Comparison of ENCODE assay signal across 8 cellular contexts in the genomic region with DNA sequence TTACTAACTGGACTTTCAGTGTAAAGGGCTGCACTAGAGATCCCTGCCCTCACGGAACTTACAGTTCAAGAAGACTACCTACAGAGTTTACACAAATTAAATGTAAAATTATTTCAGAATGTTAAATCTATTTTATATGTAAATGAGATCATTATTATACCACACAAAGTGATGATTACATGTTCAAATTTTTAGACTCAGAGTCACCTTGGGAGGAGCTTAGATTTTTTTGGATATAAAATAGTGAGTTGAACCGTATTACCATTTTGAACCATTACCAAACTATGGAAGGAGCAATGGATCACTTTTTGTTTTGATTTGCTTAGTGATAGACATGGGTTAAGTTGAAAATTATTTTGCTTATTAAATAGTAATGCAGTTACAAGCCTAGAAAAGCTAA. TPM values are rescaled to one million over a fixed set of nuclear protein-coding genes. Genes with fewer than 3 reads are reported as not detected.
A peak's percentile ranks its signal among the peaks of the same experiment; 100 is the strongest.
DNase-seq lines count a peak whose midpoint lies in the region; ATAC-seq and TF ChIP-seq lines count a peak whose summit lies in the region.

No MANE protein-coding gene starts in this region.

- TF ChIP-seq CTCF in right atrium auricular region (IDR thresholded peaks at IDR 0.05), result no peak
- no peak for TF ChIP-seq CTCF in astrocyte of the cerebellum (IDR thresholded peaks at IDR 0.05; ENCODE audit: low read depth, low read length, missing control alignments)
- TF ChIP-seq CTCF in right lobe of liver (IDR thresholded peaks at IDR 0.05), result no peak
- TF ChIP-seq CTCF in omental fat pad (IDR thresholded peaks at IDR 0.05), result no peak

- no peak for TF ChIP-seq POLR2A in right lobe of liver (IDR thresholded peaks at IDR 0.05)

- in situ Hi-C loops in astrocyte of the cerebellum (cut with HindIII; ENCODE audit: low sequenced_read_pairs), result no loop called here

- WGBS in right lobe of liver (ENCODE audit: insufficient coverage, low coverage, low lambda C conversion rate, missing lambda C conversion rate), result 47% methylated on average over 2 of the region's 2 CpGs

- ATAC-seq in right lobe of liver (no peak), GM18517 (IDR thresholded peaks at IDR 0.05; ENCODE audit: unreplicated experiment) (no peak), GM21367 (IDR thresholded peaks at IDR 0.05; ENCODE audit: unreplicated experiment) (no peak), omental fat pad (ENCODE audit: low FRiP score) (no peak)

- peak overlapping the region; percentile 84 to 93 for H3K4me3 ChIP-seq in right atrium auricular region
- peak overlapping the region; percentile 80 for H3K4me3 ChIP-seq in astrocyte of the cerebellum (ENCODE audit: low read depth, low read length)
- H3K4me3 ChIP-seq in right lobe of liver, result peak overlapping the region in 2 of 3 donors; percentile 89 to 96

- no peaks in the 10 kb centered on the region for H3K36me3 ChIP-seq in right atrium auricular region
- H3K36me3 ChIP-seq in right lobe of liver, result no peaks in the 10 kb centered on the region

- H3K27me3 ChIP-seq in right atrium auricular region, result no peaks in the 10 kb centered on the region
- H3K27me3 ChIP-seq in right lobe of liver, result no peaks in the 10 kb centered on the region

- H3K9me3 ChIP-seq in right atrium auricular region (no peaks in the 10 kb centered on the region), right lobe of liver (no peaks in the 10 kb centered on the region)

- DNase-seq in right atrium auricular region (ENCODE audit: low spot score) (no peak), cardiac septum (ENCODE audit: low spot score) (no peak), astrocyte of the cerebellum (ENCODE audit: low read depth) (no peak), right lobe of liver (no peak), NCI-H774 (lab: John Stamatoyannopoulos, UW) (no peak), omental fat pad (ENCODE audit: low spot score) (no peak)

- H3K4me1 ChIP-seq in right atrium auricular region (peaks cover 0 to 30% of the 10 kb centered on the region in 2 donors), right lobe of liver (peaks cover 0 to 23% (median 8%) of the 10 kb centered on the region in 4 donors)

- intact Hi-C loops in cardiac septum (cut with DNase I) (no loop called here), right lobe of liver (cut with DNase I) (no loop called here)

- H3K27ac ChIP-seq in right atrium auricular region (peak overlapping the region; percentile 14 to 97), right lobe of liver (no peak overlapping the region)

RNA-seq across cellular contexts. Expression of a gene that starts 1.6 kb away (rescaled TPM):
- total RNA-seq in right atrium auricular region, result 100 to 1,000 TPM in 1 of 2 donors, 10 to 100 TPM in 1; 79.4 to 121 TPM
- 143 TPM for total RNA-seq in cardiac septum
- 10 to 100 TPM; 33.2 to 53.6 (median 45.0) TPM for total RNA-seq in right lobe of liver
- 100 to 1,000 TPM; 101 to 205 (median 110) TPM for total RNA-seq in omental fat pad

Comparison
In these comparisons a context has a peak if more than half of its experiments do, and no peak if none do; other contexts are left out.
1. H3K27ac ChIP-seq: peak in right atrium auricular region (2 of 2); none in right lobe of liver (0 of 3).
2. Peak in every context shown above with its lines, with median percentiles within 50 percentile points of each other: H3K4me3 ChIP-seq.